8 cellular contexts compared by ENCODE assay signal in the genomic region with DNA sequence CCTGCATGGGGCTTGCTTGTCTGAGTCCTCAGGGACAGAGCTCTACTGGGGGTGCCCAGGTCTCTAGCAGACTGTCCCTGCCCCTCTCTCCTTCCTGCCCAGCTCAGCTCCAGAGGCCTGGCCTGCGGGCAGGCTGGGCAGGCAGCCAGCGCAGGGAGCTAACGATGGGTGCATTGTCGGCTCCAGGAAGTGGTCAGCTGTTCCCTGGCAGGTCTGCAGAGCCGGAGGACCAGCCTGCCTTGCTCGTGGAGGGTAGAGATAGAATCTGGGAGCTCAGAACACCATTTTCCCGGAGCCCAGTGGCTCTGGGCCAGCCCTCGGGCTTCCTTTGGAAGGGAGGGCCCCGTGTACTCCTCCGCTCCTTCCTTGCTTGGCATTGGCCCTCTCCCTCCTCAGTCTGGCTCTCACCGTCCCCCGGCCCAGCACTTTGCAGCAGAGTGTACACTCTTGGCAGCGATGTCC.
DNase-seq lines count a peak whose midpoint lies in the region; ATAC-seq and TF ChIP-seq lines count a peak whose summit lies in the region.

No MANE protein-coding gene starts in this region.

- H3K27ac Mint-ChIP-seq in nephron progenitor cell = no peak overlapping the region

- DNase-seq in AG10803 (ENCODE audit: low read depth) (peak; percentile 88), NCI-H774 (lab: John Stamatoyannopoulos, UW) (peak; percentile 82), WERI-Rb-1 (no peak), NCI-H524 (lab: John Stamatoyannopoulos, UW) (no peak), nephron progenitor cell (no peak)

- H3K36me3 ChIP-seq in endocrine pancreas (ENCODE audit: control insufficient read depth, insufficient read depth, low read length) = no peaks in the 10 kb centered on the region
- no peaks in the 10 kb centered on the region for H3K36me3 ChIP-seq in mucosa of rectum (ENCODE audit: control insufficient read depth in 2 of 2, insufficient read depth in 2 of 2, low read length in 2 of 2)
- no peaks in the 10 kb centered on the region for H3K36me3 ChIP-seq in WERI-Rb-1

- no peaks in the 10 kb centered on the region for H3K9me3 Mint-ChIP-seq in nephron progenitor cell

- H3K4me3 ChIP-seq in AG10803 (ENCODE audit: low read length) (no peak overlapping the region), endocrine pancreas (ENCODE audit: control insufficient read depth, insufficient read depth, low read length) (no peak overlapping the region), mucosa of rectum (ENCODE audit: low read length in 2 of 2) (peak overlapping the region in 1 of 2 donors; percentile 9), WERI-Rb-1 (ENCODE audit: low read depth, low read length) (no peak overlapping the region)

- H3K27me3 Mint-ChIP-seq in nephron progenitor cell (ENCODE audit: low read depth, poor library complexity) = no peaks in the 10 kb centered on the region

- peak overlapping the region; percentile 54 to 55 for H3K27ac ChIP-seq in mucosa of rectum (ENCODE audit: low read depth in 2 of 2, low read length in 2 of 2)
- no peak overlapping the region for H3K27ac ChIP-seq in WERI-Rb-1

- H3K36me3 Mint-ChIP-seq in nephron progenitor cell (ENCODE audit: low read depth) = no peaks in the 10 kb centered on the region

- H3K9me3 ChIP-seq in endocrine pancreas (ENCODE audit: control insufficient read depth, low read length) = no peaks in the 10 kb centered on the region
- no peaks in the 10 kb centered on the region for H3K9me3 ChIP-seq in mucosa of rectum (ENCODE audit: control insufficient read depth in 2 of 2, low read length in 2 of 2)
- H3K9me3 ChIP-seq in WERI-Rb-1 (ENCODE audit: severe bottlenecking) = no peaks in the 10 kb centered on the region

- ATAC-seq in HG02852 (IDR thresholded peaks at IDR 0.05; ENCODE audit: unreplicated experiment) = no peak

- H3K9ac ChIP-seq in endocrine pancreas (ENCODE audit: control insufficient read depth, insufficient read depth, low read length) = peak overlapping the region; percentile 21
- no peak overlapping the region for H3K9ac ChIP-seq in mucosa of rectum (ENCODE audit: low read depth in 1 of 2, low read length in 2 of 2)

- H3K4me3 Mint-ChIP-seq in nephron progenitor cell = no peak overlapping the region

- H3K27me3 ChIP-seq in endocrine pancreas (ENCODE audit: control insufficient read depth, insufficient read depth, low read length) = no peaks in the 10 kb centered on the region
- H3K27me3 ChIP-seq in mucosa of rectum (ENCODE audit: control insufficient read depth in 2 of 2, insufficient read depth in 2 of 2, low read length in 2 of 2) = no peaks in the 10 kb centered on the region
- H3K27me3 ChIP-seq in WERI-Rb-1 (ENCODE audit: insufficient read depth, low read depth, severe bottlenecking) = no peaks in the 10 kb centered on the region

- peaks cover 8% of the 10 kb centered on the region for H3K4me1 Mint-ChIP-seq in nephron progenitor cell

- TF ChIP-seq CTCF in AG10803 (conservative IDR thresholded peaks at IDR 0.05; ENCODE audit: low read length) (no peak), WERI-Rb-1 (IDR thresholded peaks at IDR 0.05; ENCODE audit: low read depth, low read length) (no peak), nephron progenitor cell (IDR thresholded peaks at IDR 0.05) (no peak)

- H3K4me1 ChIP-seq in endocrine pancreas (ENCODE audit: control insufficient read depth, insufficient read depth, low read length) = no peaks in the 10 kb centered on the region
- H3K4me1 ChIP-seq in mucosa of rectum (ENCODE audit: control insufficient read depth in 2 of 2, insufficient read depth in 2 of 2, low read length in 2 of 2) = peaks cover 16 to 18% of the 10 kb centered on the region in 2 donors

Comparison
In these comparisons a context has a peak if more than half of its experiments do, and no peak if none do; other contexts are left out.
1. DNase-seq: peak in AG10803 (single experiment) and NCI-H774 (single experiment); none in WERI-Rb-1 (single experiment), NCI-H524 (0 of 2) and nephron progenitor cell (single experiment).